Comparison of ENCODE assay signal across 8 cellular contexts in genomic region chr22:26428515-26429457, GRCh38.
DNase-seq lines count a peak whose midpoint lies in the region; ATAC-seq and FAIRE-seq lines count a peak whose summit lies in the region.

ASPHD2 (plus strand) TSS chr22:26429260; CDS start chr22:26433616, 4,356 bp downstream.

- H3K9me3 Mint-ChIP-seq in effector memory CD8-positive, alpha-beta T cell, result no peaks in the 10 kb centered on the region

- peak within 1 kb of the TSS; percentile 96 for H3K4me2 ChIP-seq in BLaER1

- H4K20me1 ChIP-seq in BLaER1, result peaks cover 23% of the 10 kb centered on the region

- H3K4me1 ChIP-seq in BLaER1, result peaks cover 42% of the 10 kb centered on the region

- peak within 1 kb of the TSS; percentile 88 for H3K4me3 ChIP-seq in BLaER1

- peak; percentile 98 for FAIRE-seq in GM19239 (lab: Jason Lieb, UNC)

- peak within 1 kb of the TSS; percentile 86 for H3K27ac ChIP-seq in BLaER1

- peak; percentile 87 for DNase-seq in GM19239 (ENCODE audit: insufficient read length, low spot score)
- DNase-seq in NOMO-1 (lab: John Stamatoyannopoulos, UW; ENCODE audit: unreplicated experiment in 2 of 2), result peak; percentile 85 to 94
- DNase-seq in activated CD8-positive, alpha-beta memory T cell treated with anti-CD3 and anti-CD28 coated beads for 24 hours, result peak; percentile 91
- DNase-seq in effector memory CD8-positive, alpha-beta T cell, result peak; percentile 71 to 79 (median 78)
- DNase-seq in midbrain (lab: John Stamatoyannopoulos, UW), result peak; percentile 56
- DNase-seq in stimulated activated CD8-positive, alpha-beta memory T cell treated with anti-CD3 and anti-CD28 coated beads, Interleukin-15, amount 100 ng/mL, for 24 hours (ENCODE audit: low read depth), result peak; percentile 49

- peak within 1 kb of the TSS; percentile 94 to 95 for H3K4me3 Mint-ChIP-seq in effector memory CD8-positive, alpha-beta T cell

- H3K9ac ChIP-seq in BLaER1, result peak within 1 kb of the TSS; percentile 87

- H3K36me3 Mint-ChIP-seq in effector memory CD8-positive, alpha-beta T cell (ENCODE audit: insufficient read depth), result peaks cover 14% of the 10 kb centered on the region

- H3K27ac Mint-ChIP-seq in effector memory CD8-positive, alpha-beta T cell, result peak within 1 kb of the TSS; percentile 96 to 98

- H3K27me3 Mint-ChIP-seq in effector memory CD8-positive, alpha-beta T cell, result peaks cover 9 to 10% of the 10 kb centered on the region in 2 donors

- peak; percentile 75 for ATAC-seq in HG03432 (IDR thresholded peaks at IDR 0.05; ENCODE audit: unreplicated experiment)
- ATAC-seq in effector memory CD8-positive, alpha-beta T cell (replicated peaks), result peak; percentile 86

- H3K4me1 Mint-ChIP-seq in effector memory CD8-positive, alpha-beta T cell (ENCODE audit: low read depth in 2 of 2), result peaks cover 19 to 30% of the 10 kb centered on the region in 2 donors

- H3K36me3 ChIP-seq in BLaER1, result peaks cover 6% of the 10 kb centered on the region

- 0 out of 2 replicates have a peak, but pooled peaks cover under 1% of the 10 kb centered on the region for H3K9me3 ChIP-seq in BLaER1

- H3K27me3 ChIP-seq in BLaER1, result no peaks in the 10 kb centered on the region

Comparison
In these comparisons a context has a peak if more than half of its experiments do, and no peak if none do; other contexts are left out.
1. Peak in every context shown above with its lines: DNase-seq, ATAC-seq, H3K4me3 ChIP-seq and H3K27ac ChIP-seq.